Comparison of ENCODE assay signal across 9 cellular contexts in the genomic region with DNA sequence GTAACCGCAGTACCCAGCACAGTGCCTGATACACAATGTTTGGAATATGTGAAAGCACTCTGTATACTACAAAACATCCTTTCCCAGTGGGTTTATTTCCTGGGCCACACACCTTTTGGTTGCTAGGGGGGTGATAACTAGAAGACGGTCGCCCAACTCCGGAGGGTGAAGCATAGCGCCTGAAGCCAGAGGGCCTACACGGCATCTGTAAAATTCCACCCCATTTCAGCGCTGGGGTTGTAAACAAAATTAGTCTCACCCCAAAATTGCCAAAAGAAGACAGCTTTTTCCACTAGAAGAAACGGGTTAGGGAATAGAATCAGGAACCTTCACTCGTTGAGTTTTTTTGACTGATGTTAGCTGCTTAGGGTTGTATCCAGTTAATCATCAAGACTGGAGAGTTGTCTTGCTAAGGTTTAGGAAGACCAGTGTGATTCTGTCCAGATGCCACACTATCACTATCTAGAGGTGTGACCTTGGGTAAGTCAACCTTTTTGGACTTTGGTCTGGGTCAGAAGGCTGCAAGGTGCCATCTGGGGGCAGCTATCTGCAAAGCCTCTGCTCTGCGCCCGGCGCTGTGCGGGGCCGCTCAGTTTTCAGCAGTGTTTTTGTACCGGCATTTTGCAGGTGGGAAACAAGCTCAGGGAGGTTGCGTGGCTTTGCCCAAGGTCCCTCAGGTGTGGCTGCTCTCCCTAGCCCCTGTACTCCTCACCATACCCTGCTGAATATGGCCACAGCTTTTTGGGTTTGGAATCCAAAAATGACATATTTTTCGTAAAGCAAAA. TPM values are rescaled to one million over a fixed set of nuclear protein-coding genes. Genes with fewer than 3 reads are reported as not detected.
DNase-seq lines count a peak whose midpoint lies in the region; ATAC-seq, FAIRE-seq and TF ChIP-seq lines count a peak whose summit lies in the region.
"Had no signal": no experiment of that assay in that cellular context is flagged by ENCODE, and none has a peak within 500 bp of the region (broad histone marks: within the 10 kb centered on the region; RNA-seq: fewer than 3 reads in every experiment).

No MANE protein-coding gene starts in this region.

- H3K9me3 ChIP-seq in GM12878 (replicated peaks; ENCODE audit: control insufficient read depth, insufficient read depth, low read length) (no peaks in the 10 kb centered on the region), lung (ENCODE audit: control insufficient read depth in 2 of 2, insufficient read depth in 1 of 2, low read length in 1 of 2) (no peaks in the 10 kb centered on the region), tibial nerve (no peaks in the 10 kb centered on the region)

- H3K9me3 Mint-ChIP-seq in activated T-cell treated with anti-CD3 and anti-CD28 coated beads, Interleukin-2, amount 50 U/mL, for 4 hours, result no peaks in the 10 kb centered on the region

- SMC1A ChIA-PET in GM12878 (lab: Charles Lee; ENCODE audit: uncharacterized antibody, unreplicated experiment), result interaction anchor here (0.5 to 1.6 kb wide), 4 partner anchors 16 to 201 kb away, joined by 3 read pairs; a partner anchor contains a TSS

- no peak for DNase-seq in activated T-cell treated with anti-CD3 and anti-CD28 coated beads, Interleukin-2, amount 50 U/mL, for 4 hours
- no peak for DNase-seq in activated T-cell treated with anti-CD3 and anti-CD28 coated beads, Interleukin-2, amount 50 U/mL, for 1 hour
- DNase-seq in GM12878 (ENCODE audit: low read depth, low spot score) (no peak), lung (ENCODE audit: low spot score) (no peak), tibial nerve (ENCODE audit: low spot score in 2 of 2) (no peak), H54 (ENCODE audit: insufficient read length, low spot score) (no peak)
- DNase-seq: DMS 273 treated with DMSO at 0.1 percent for 48 hours had no signal

- POLR2A ChIA-PET in GM12878 (lab: Charles Lee), result no interaction called here

- no peaks in the 10 kb centered on the region for H3K36me3 Mint-ChIP-seq in activated T-cell treated with anti-CD3 and anti-CD28 coated beads, Interleukin-2, amount 50 U/mL, for 4 hours (ENCODE audit: insufficient read depth)

- no peaks in the 10 kb centered on the region for H3K36me3 ChIP-seq in GM12878 (ENCODE audit: control insufficient read depth in 2 of 2, insufficient read depth in 2 of 2, low read length in 1 of 2)
- peaks cover under 1% of the 10 kb centered on the region in 2 donors for H3K36me3 ChIP-seq in lung (ENCODE audit: control insufficient read depth in 2 of 2, insufficient read depth in 2 of 2, low read length in 2 of 2)
- H3K36me3 ChIP-seq in tibial nerve, result peaks cover 0 to 6% (median 0%) of the 10 kb centered on the region in 3 donors

- peaks cover 18% of the 10 kb centered on the region for H3K4me1 ChIP-seq in GM12878 (ENCODE audit: control insufficient read depth, insufficient read depth, low read length)
- H3K4me1 ChIP-seq in lung (ENCODE audit: control insufficient read depth in 2 of 2, insufficient read depth in 2 of 2, low read length in 2 of 2), result peaks cover 3 to 7% of the 10 kb centered on the region in 2 donors
- H3K4me1 ChIP-seq in tibial nerve, result peaks cover 0 to 54% (median 14%) of the 10 kb centered on the region in 4 donors

- peak overlapping the region; percentile 68 for H2AFZ ChIP-seq in GM12878 (ENCODE audit: control insufficient read depth, low read depth, low read length)

- TSS peak; percentile 80 for BruUV-seq in GM12878 (replicated peaks; lab: Mats Ljungman, UMichigan)

- H3K4me2 ChIP-seq in GM12878 (ENCODE audit: control insufficient read depth, insufficient read depth), result peak overlapping the region; percentile 95

- peak overlapping the region; percentile 97 for H3K4me3 ChIP-seq in GM12878
- peak overlapping the region; percentile 82 for H3K4me3 ChIP-seq in lung
- peak overlapping the region in 2 of 4 donors; percentile 67 to 88 for H3K4me3 ChIP-seq in tibial nerve

- peak overlapping the region; percentile 88 for H3K9ac ChIP-seq in GM12878 (ENCODE audit: control insufficient read depth, insufficient read depth, low read length)

- TF ChIP-seq POLR2A in GM12878 (IDR thresholded peaks at IDR 0.05; ENCODE audit: low read depth, low read length), result no peak
- TF ChIP-seq POLR2A in tibial nerve (IDR thresholded peaks at IDR 0.05), result no peak
- no peak for TF ChIP-seq POLR2A in H54 (IDR thresholded peaks at IDR 0.05; ENCODE audit: low read depth, low read length)

- no peak for TF ChIP-seq CTCF in GM12878 (IDR thresholded peaks at IDR 0.05 in 2 of 3, conservative IDR thresholded peaks at IDR 0.05 in 1 of 3; ENCODE audit: control insufficient read depth in 2 of 3, extremely low read depth in 1 of 3, insufficient read depth in 1 of 3, low read depth in 3 of 3, low read length in 3 of 3)
- no peak for TF ChIP-seq CTCF in lung (IDR thresholded peaks at IDR 0.05; ENCODE audit: control extremely low read depth, extremely low read depth)
- no peak for TF ChIP-seq CTCF in tibial nerve (IDR thresholded peaks at IDR 0.05)

- no peak for TF ChIP-seq RAD21 in GM12878 (IDR thresholded peaks at IDR 0.05; ENCODE audit: insufficient read depth, low read depth, low read length)

- peaks cover 38% of the 10 kb centered on the region for H3K4me1 Mint-ChIP-seq in activated T-cell treated with anti-CD3 and anti-CD28 coated beads, Interleukin-2, amount 50 U/mL, for 4 hours (ENCODE audit: low read depth)

- CTCF ChIA-PET in GM12878 (lab: Yijun Ruan, JAX), result interaction anchor here (0.5 to 1.1 kb wide), 4 partner anchors 15 to 350 kb away, joined by 3 to 4 read pairs (median 4); no protein-coding TSS in a partner anchor

- no peaks in the 10 kb centered on the region for H4K20me1 ChIP-seq in GM12878 (ENCODE audit: control insufficient read depth, insufficient read depth)

- RAD21 ChIA-PET in GM12878 (lab: Charles Lee; ENCODE audit: unreplicated experiment), result interaction anchor here (0.7 to 1.5 kb wide), 2 partner anchors 16 to 195 kb away, joined by 3 read pairs; a partner anchor contains a TSS

- intact Hi-C loops in GM12878 (cut with micrococcal nuclease; ENCODE audit: unreplicated experiment), result no loop called here

- TF ChIP-seq EP300 in GM12878 (IDR thresholded peaks at IDR 0.05; ENCODE audit: borderline replicate concordance in 1 of 2, control insufficient read depth in 1 of 2, low read depth in 2 of 2, low read length in 2 of 2), result no peak
- TF ChIP-seq EP300 in tibial nerve (IDR thresholded peaks at IDR 0.05), result no peak

- no peaks in the 10 kb centered on the region for H3K27me3 Mint-ChIP-seq in activated T-cell treated with anti-CD3 and anti-CD28 coated beads, Interleukin-2, amount 50 U/mL, for 4 hours (ENCODE audit: low read depth)

- peak overlapping the region; percentile 72; the same call in 1 of the 2 replicates for H3K27ac ChIP-seq in GM12878 (ENCODE audit: control insufficient read depth, insufficient read depth)
- H3K27ac ChIP-seq in lung (ENCODE audit: low read depth in 1 of 2, low read length in 1 of 2), result peak overlapping the region; percentile 93 to 97
- peak overlapping the region; percentile 91 to 98 (median 93) for H3K27ac ChIP-seq in tibial nerve

- in situ Hi-C loops in GM12878 (cut with MboI), result loop anchor here (25.0 kb wide), 1 partner anchor 559 kb away; a partner anchor contains a TSS

- no peak for FAIRE-seq in GM12878 (lab: Jason Lieb, UNC)
- no peak for FAIRE-seq in H54 (lab: Jason Lieb, UNC)

- 98% methylated on average over 17 of the region's 17 CpGs for WGBS in GM12878 (ENCODE audit: insufficient coverage, insufficient replicate concordance, low lambda C conversion rate, missing lambda C conversion rate)
- 94 to 95% methylated on average over 17 of the region's 17 CpGs for WGBS in lung, 2 donors
- 86 to 92% methylated on average over 17 of the region's 17 CpGs for WGBS in tibial nerve, 2 donors

- no peak for ATAC-seq in activated T-cell treated with anti-CD3 and anti-CD28 coated beads, Interleukin-2, amount 50 U/mL, for 4 hours
- ATAC-seq in GM12878 (no peak), lung (ENCODE audit: insufficient read depth, low FRiP score) (no peak), GM21528 (IDR thresholded peaks at IDR 0.05; ENCODE audit: low FRiP score, unreplicated experiment) (no peak), GM18498 (IDR thresholded peaks at IDR 0.05; ENCODE audit: unreplicated experiment) (no peak)

- H3K79me2 ChIP-seq in GM12878 (ENCODE audit: control insufficient read depth, insufficient read depth, low read length), result peaks cover 14% of the 10 kb centered on the region

- H3K27me3 ChIP-seq in GM12878 (replicated peaks in 1 of 2; ENCODE audit: control insufficient read depth in 2 of 2, insufficient read depth in 2 of 2, low read length in 1 of 2) (no peaks in the 10 kb centered on the region), lung (ENCODE audit: control insufficient read depth, insufficient read depth) (no peaks in the 10 kb centered on the region), tibial nerve (no peaks in the 10 kb centered on the region)

- peak overlapping the region; percentile 91 for H3K4me3 Mint-ChIP-seq in activated T-cell treated with anti-CD3 and anti-CD28 coated beads, Interleukin-2, amount 50 U/mL, for 4 hours

RNA-seq across cellular contexts. Expression of a gene that starts 1.3 kb away (rescaled TPM):
- 10 to 100 TPM; 14.9 to 16.6 (median 15.5) TPM for total RNA-seq in activated T-cell treated with anti-CD3 and anti-CD28 coated beads, Interleukin-2, amount 50 U/mL, for 4 hours
- total RNA-seq in GM12878 (2013; cell fraction: nucleolus; rRNA removed), result 14.8 and 17.0 TPM in 2 replicates
- total RNA-seq in GM12878 (2014; rRNA removed), result 11.9 and 12.1 TPM in 2 replicates
- 8.0 and 9.3 TPM in 2 replicates for total RNA-seq in GM12878 (2014; rRNA removed; fragmentation: Illumina TruSeq; extraction: Trizol)
- 11.9 and 13.1 TPM in 2 replicates for total RNA-seq in GM12878 (2021)
- polyA plus RNA-seq in GM12878 (2011; ENCODE audit: low read depth), result 7.9 TPM
- 8.0 and 8.1 TPM in 2 replicates for polyA plus RNA-seq in GM12878 (2011; rRNA removed)
- 8.5 and 9.5 TPM in 2 replicates for polyA plus RNA-seq in GM12878 (2011; cell fraction: cytosol; rRNA removed)
- 20.0 and 20.4 TPM in 2 replicates for polyA plus RNA-seq in GM12878 (2011; cell fraction: nucleus; rRNA removed)
- polyA plus RNA-seq in GM12878 (2012), result 8.7 and 10.4 TPM in 2 replicates
- 8.2 and 9.7 TPM in 2 replicates for polyA plus RNA-seq in GM12878 (2014; fragmentation: Illumina TruSeq; extraction: Trizol)
- 1 to 10 TPM; 1.4 to 2.6 TPM for polyA plus RNA-seq in GM12878 (2014; fragmentation: Nextera tagmentation; extraction: Ambion mirVana)
- polyA plus RNA-seq in GM12878 (2014; rRNA removed), result 14.4 and 14.7 TPM in 2 replicates
- 1 to 10 TPM; 2.6 to 5.6 TPM for polyA plus RNA-seq in GM12878 (2016; fragmentation: Nextera tagmentation; extraction: Ambion mirVana)
- polyA minus RNA-seq in GM12878 (2011; rRNA and poly(A)+ RNA removed), result 4.8 and 7.9 TPM in 2 replicates
- 3.9 and 4.3 TPM in 2 replicates for polyA minus RNA-seq in GM12878 (2011; cell fraction: cytosol; rRNA and poly(A)+ RNA removed)
- polyA minus RNA-seq in GM12878 (2011; cell fraction: nucleus; rRNA and poly(A)+ RNA removed), result 4.0 and 5.1 TPM in 2 replicates
- 10 to 100 TPM; 12.5 to 14.2 TPM for total RNA-seq in lung
- polyA plus RNA-seq in lung, result 1 to 10 TPM; 6.1 to 8.1 TPM
- total RNA-seq in tibial nerve, result 10 to 100 TPM; 10.6 to 19.9 (median 13.8) TPM

RNA-seq across cellular contexts. Expression of a gene that starts 15.9 kb away (rescaled TPM):
- 1 to 10 TPM; 3.2 to 5.5 (median 4.4) TPM for total RNA-seq in activated T-cell treated with anti-CD3 and anti-CD28 coated beads, Interleukin-2, amount 50 U/mL, for 4 hours
- total RNA-seq in GM12878 (2013; cell fraction: nucleolus; rRNA removed), result 7.9 and 8.3 TPM in 2 replicates
- 1.0 and 1.3 TPM in 2 replicates for total RNA-seq in GM12878 (2014; rRNA removed)
- total RNA-seq in GM12878 (2014; rRNA removed; fragmentation: Illumina TruSeq; extraction: Trizol), result 1.4 and 2.2 TPM in 2 replicates
- total RNA-seq in GM12878 (2021), result 0.92 and 1.7 TPM in 2 replicates
- 0.64 TPM for polyA plus RNA-seq in GM12878 (2011; ENCODE audit: low read depth)
- polyA plus RNA-seq in GM12878 (2011; rRNA removed), result 1.5 and 2.0 TPM in 2 replicates
- polyA plus RNA-seq in GM12878 (2011; cell fraction: cytosol; rRNA removed), result 2.0 and 2.1 TPM in 2 replicates
- 9.0 and 9.8 TPM in 2 replicates for polyA plus RNA-seq in GM12878 (2011; cell fraction: nucleus; rRNA removed)
- 0.88 and 1.2 TPM in 2 replicates for polyA plus RNA-seq in GM12878 (2012)
- polyA plus RNA-seq in GM12878 (2014; fragmentation: Illumina TruSeq; extraction: Trizol), result 1.8 and 2.1 TPM in 2 replicates
- under 1 TPM; 0.10 to 0.46 TPM for polyA plus RNA-seq in GM12878 (2014; fragmentation: Nextera tagmentation; extraction: Ambion mirVana)
- 2.4 and 3.0 TPM in 2 replicates for polyA plus RNA-seq in GM12878 (2014; rRNA removed)
- polyA plus RNA-seq in GM12878 (2016; fragmentation: Nextera tagmentation; extraction: Ambion mirVana), result 1 to 10 TPM; 1.2 to 1.5 TPM
- 0.67 and 1.2 TPM in 2 replicates for polyA minus RNA-seq in GM12878 (2011; rRNA and poly(A)+ RNA removed)
- 1.0 TPM in 1 of 2 replicates, not detected in the other for polyA minus RNA-seq in GM12878 (2011; cell fraction: cytosol; rRNA and poly(A)+ RNA removed)
- 1.6 and 2.7 TPM in 2 replicates for polyA minus RNA-seq in GM12878 (2011; cell fraction: nucleus; rRNA and poly(A)+ RNA removed)
- total RNA-seq in lung, result 10 to 100 TPM; 35.2 to 35.4 TPM
- polyA plus RNA-seq in lung, result 10 to 100 TPM; 11.1 to 15.5 TPM
- 10 to 100 TPM; 27.6 to 29.3 (median 28.8) TPM for total RNA-seq in tibial nerve

RNA-seq across cellular contexts. Expression of a gene that starts 41.8 kb away (rescaled TPM):
- 10 to 100 TPM; 57.7 to 63.9 (median 58.4) TPM for total RNA-seq in activated T-cell treated with anti-CD3 and anti-CD28 coated beads, Interleukin-2, amount 50 U/mL, for 4 hours
- 39.6 and 50.0 TPM in 2 replicates for total RNA-seq in GM12878 (2013; cell fraction: nucleolus; rRNA removed)
- 42.6 and 45.7 TPM in 2 replicates for total RNA-seq in GM12878 (2014; rRNA removed)
- total RNA-seq in GM12878 (2014; rRNA removed; fragmentation: Illumina TruSeq; extraction: Trizol), result 43.5 and 45.4 TPM in 2 replicates
- total RNA-seq in GM12878 (2021), result 44.5 and 45.8 TPM in 2 replicates
- 37.7 TPM for polyA plus RNA-seq in GM12878 (2011; ENCODE audit: low read depth)
- 53.5 and 62.0 TPM in 2 replicates for polyA plus RNA-seq in GM12878 (2011; rRNA removed)
- polyA plus RNA-seq in GM12878 (2011; cell fraction: cytosol; rRNA removed), result 57.7 and 60.9 TPM in 2 replicates
- 26.7 and 28.8 TPM in 2 replicates for polyA plus RNA-seq in GM12878 (2011; cell fraction: nucleus; rRNA removed)
- polyA plus RNA-seq in GM12878 (2012), result 41.0 and 48.4 TPM in 2 replicates
- polyA plus RNA-seq in GM12878 (2014; fragmentation: Illumina TruSeq; extraction: Trizol), result 56.4 and 59.3 TPM in 2 replicates
- 10 to 100 TPM; 47.9 to 52.6 TPM for polyA plus RNA-seq in GM12878 (2014; fragmentation: Nextera tagmentation; extraction: Ambion mirVana)
- 50.8 and 53.1 TPM in 2 replicates for polyA plus RNA-seq in GM12878 (2014; rRNA removed)
- polyA plus RNA-seq in GM12878 (2016; fragmentation: Nextera tagmentation; extraction: Ambion mirVana), result 10 to 100 TPM; 70.1 to 73.3 TPM
- polyA minus RNA-seq in GM12878 (2011; rRNA and poly(A)+ RNA removed), result 42.9 and 54.6 TPM in 2 replicates
- polyA minus RNA-seq in GM12878 (2011; cell fraction: cytosol; rRNA and poly(A)+ RNA removed), result 14.3 and 16.3 TPM in 2 replicates
- 9.9 and 17.9 TPM in 2 replicates for polyA minus RNA-seq in GM12878 (2011; cell fraction: nucleus; rRNA and poly(A)+ RNA removed)
- 10 to 100 TPM; 31.0 to 31.9 TPM for total RNA-seq in lung
- polyA plus RNA-seq in lung, result 10 to 100 TPM; 36.8 to 71.9 TPM
- 10 to 100 TPM; 21.2 to 40.2 (median 31.2) TPM for total RNA-seq in tibial nerve

RNA-seq across cellular contexts. Expression of a gene that starts 41.9 kb away (rescaled TPM):
- total RNA-seq in activated T-cell treated with anti-CD3 and anti-CD28 coated beads, Interleukin-2, amount 50 U/mL, for 4 hours, result 1 to 10 TPM; 5.5 to 6.7 (median 5.6) TPM
- 5.8 and 7.2 TPM in 2 replicates for total RNA-seq in GM12878 (2013; cell fraction: nucleolus; rRNA removed)
- total RNA-seq in GM12878 (2014; rRNA removed) (3.2 and 5.8 TPM in 2 replicates), GM12878 (2014; rRNA removed; fragmentation: Illumina TruSeq; extraction: Trizol) (2.5 and 3.0 TPM in 2 replicates), GM12878 (2021) (8.1 and 10.0 TPM in 2 replicates), lung (10 to 100 TPM; 24.4 to 30.3 TPM), tibial nerve (10 to 100 TPM; 21.2 to 77.7 (median 32.8) TPM)
- 1.5 TPM for polyA plus RNA-seq in GM12878 (2011; ENCODE audit: low read depth)
- polyA plus RNA-seq in GM12878 (2011; rRNA removed) (1.6 and 1.8 TPM in 2 replicates), GM12878 (2014; fragmentation: Illumina TruSeq; extraction: Trizol) (2.5 and 2.8 TPM in 2 replicates), GM12878 (2014; fragmentation: Nextera tagmentation; extraction: Ambion mirVana) (under 1 TPM; 0.15 to 0.26 TPM), GM12878 (2014; rRNA removed) (3.8 and 5.3 TPM in 2 replicates), GM12878 (2016; fragmentation: Nextera tagmentation; extraction: Ambion mirVana) (1 to 10 TPM; 3.2 to 4.2 TPM), lung (10 to 100 TPM in 1 of 2 donors, 1 to 10 TPM in 1; 5.6 to 14.5 TPM)
- polyA plus RNA-seq in GM12878 (2011; cell fraction: cytosol; rRNA removed), result 1.3 and 1.7 TPM in 2 replicates
- 1.8 and 3.5 TPM in 2 replicates for polyA plus RNA-seq in GM12878 (2011; cell fraction: nucleus; rRNA removed)
- 2.6 and 2.8 TPM in 2 replicates for polyA plus RNA-seq in GM12878 (2012)
- 2.8 and 2.9 TPM in 2 replicates for polyA minus RNA-seq in GM12878 (2011; rRNA and poly(A)+ RNA removed)
- polyA minus RNA-seq in GM12878 (2011; cell fraction: cytosol; rRNA and poly(A)+ RNA removed), result 1.3 and 2.3 TPM in 2 replicates
- 1.7 and 3.0 TPM in 2 replicates for polyA minus RNA-seq in GM12878 (2011; cell fraction: nucleus; rRNA and poly(A)+ RNA removed)
